ENCODE assay signal across 15 cellular contexts in the genomic region with DNA sequence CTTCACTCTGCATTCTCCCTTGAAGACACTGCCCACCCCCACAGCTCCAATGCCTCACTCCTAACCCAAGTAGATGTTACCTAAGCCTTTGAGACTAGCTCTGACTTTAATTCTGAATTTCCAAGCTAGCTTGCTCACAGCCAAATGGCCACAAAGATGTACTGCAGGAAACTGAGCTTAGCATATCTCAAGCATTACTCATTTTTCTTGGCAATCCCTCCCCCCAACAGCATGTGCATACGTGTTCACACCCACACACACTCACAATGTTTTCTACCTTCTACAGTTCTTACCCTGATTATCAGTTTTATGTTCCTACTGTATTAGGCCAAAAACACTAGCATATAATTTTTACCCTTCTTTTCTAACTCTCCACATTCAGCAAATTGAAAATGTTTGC. TPM values are rescaled to one million over a fixed set of nuclear protein-coding genes. Genes with fewer than 3 reads are reported as not detected.
DNase-seq lines count a peak whose midpoint lies in the region; ATAC-seq and TF ChIP-seq lines count a peak whose summit lies in the region.
"Had no signal": no experiment of that assay in that cellular context is flagged by ENCODE, and none has a peak within 500 bp of the region (broad histone marks: within the 10 kb centered on the region; RNA-seq: fewer than 3 reads in every experiment).

No MANE protein-coding gene starts in this region.

- H3K4me2 ChIP-seq in mesenchymal stem cell (ENCODE audit: low read length, poor library complexity, severe bottlenecking): no peak overlapping the region

- H2BK12ac ChIP-seq in mesenchymal stem cell (ENCODE audit: low read length in 2 of 2): no peak overlapping the region

- no peak overlapping the region for H2BK15ac ChIP-seq in mesenchymal stem cell (ENCODE audit: low read depth, poor library complexity, severe bottlenecking)

- peak overlapping the region; percentile 61 for H4K91ac ChIP-seq in mesenchymal stem cell (ENCODE audit: low read length)

- no peak overlapping the region for H2BK5ac ChIP-seq in mesenchymal stem cell (ENCODE audit: low read depth, low read length, poor library complexity, severe bottlenecking)

- H2BK120ac ChIP-seq in mesenchymal stem cell (ENCODE audit: low read depth, low read length): no peak overlapping the region

- DNase-seq in EL (peak; percentile 81), NCI-H69 (lab: John Stamatoyannopoulos, UW) (peak; percentile 24), endothelial cell (ENCODE audit: low spot score) (no peak), mesenchymal stem cell (peak; percentile 76), Peyer's patch (no peak)
- DNase-seq in activated CD8-positive, alpha-beta memory T cell treated with anti-CD3 and anti-CD28 coated beads, Interleukin-2, amount 50 U/mL, for 4 hours: no peak
- DNase-seq: activated CD4-positive, alpha-beta T cell treated with anti-CD3 and anti-CD28 coated beads, Interleukin-2, amount 50 U/mL, for 1 hour; activated naive CD4-positive, alpha-beta T cell treated with Interleukin-2 at 50 U/mL for 16 hours; COR-L47; spleen; stimulated activated CD8-positive, alpha-beta memory T cell treated with anti-CD3 and anti-CD28 coated beads, Interleukin-4, amount 100 ng/mL, for 48 hours had no signal

- H4K8ac ChIP-seq in mesenchymal stem cell (ENCODE audit: low read length): peak overlapping the region; percentile 37

- no peaks in the 10 kb centered on the region for H3K79me1 ChIP-seq in mesenchymal stem cell (replicated peaks; ENCODE audit: low read length, poor library complexity, severe bottlenecking)

- H3K4me1 Mint-ChIP-seq in endothelial cell (ENCODE audit: unreplicated experiment): peaks cover 5% of the 10 kb centered on the region
- H3K4me1 Mint-ChIP-seq in activated T-helper 17 cell treated with anti-CD3 and anti-CD28 coated beads, Interleukin-2, amount 50 U/mL, for 72 hours: no peaks in the 10 kb centered on the region

- H3K4me3 Mint-ChIP-seq in endothelial cell (ENCODE audit: unreplicated experiment): no peak overlapping the region
- no peak overlapping the region for H3K4me3 Mint-ChIP-seq in activated T-helper 17 cell treated with anti-CD3 and anti-CD28 coated beads, Interleukin-2, amount 50 U/mL, for 72 hours
- H3K4me3 Mint-ChIP-seq: dendritic cell treated with granulocyte-macrophage colony-stimulating factor and Interleukin-4, amounts not matched to agents 40 ng/mL and 50 ng/mL, for 4 days had no signal

- H3K27ac Mint-ChIP-seq in endothelial cell (ENCODE audit: unreplicated experiment): no peak overlapping the region
- H3K27ac Mint-ChIP-seq in activated T-helper 17 cell treated with anti-CD3 and anti-CD28 coated beads, Interleukin-2, amount 50 U/mL, for 72 hours: no peak overlapping the region
- H3K27ac Mint-ChIP-seq: dendritic cell treated with granulocyte-macrophage colony-stimulating factor and Interleukin-4, amounts not matched to agents 40 ng/mL and 50 ng/mL, for 4 days had no signal

- TF ChIP-seq POLR2A in Peyer's patch (IDR thresholded peaks at IDR 0.05): no peak

- H3K36me3 ChIP-seq in mesenchymal stem cell (ENCODE audit: control insufficient read depth in 1 of 2, insufficient read depth in 2 of 2, low read depth in 1 of 2, low read length in 2 of 2) (no peaks in the 10 kb centered on the region), Peyer's patch (no peaks in the 10 kb centered on the region)
- H3K36me3 ChIP-seq: spleen, vagina had no signal

- H2AFZ ChIP-seq in mesenchymal stem cell (ENCODE audit: low read depth, low read length): no peak overlapping the region

- H3K4me3 ChIP-seq in mesenchymal stem cell (ENCODE audit: insufficient read depth in 1 of 2, low read depth in 1 of 2, low read length in 2 of 2) (no peak overlapping the region), Peyer's patch (no peak overlapping the region)
- H3K4me3 ChIP-seq: spleen, vagina had no signal

- H3K4ac ChIP-seq in mesenchymal stem cell (ENCODE audit: low read depth in 1 of 2, low read length in 2 of 2): no peak overlapping the region

- H3K14ac ChIP-seq in mesenchymal stem cell (ENCODE audit: low read length in 2 of 2): no peak overlapping the region

- 3% methylated on average over 1 of the region's 1 CpG for WGBS in mesenchymal stem cell

- no peaks in the 10 kb centered on the region for H3K27me3 ChIP-seq in mesenchymal stem cell (ENCODE audit: control insufficient read depth in 1 of 2, insufficient read depth in 1 of 2, low read length in 2 of 2)
- H3K27me3 ChIP-seq in Peyer's patch: no peaks in the 10 kb centered on the region
- H3K27me3 ChIP-seq: spleen, vagina had no signal

- no peak overlapping the region for H3K9ac ChIP-seq in mesenchymal stem cell (ENCODE audit: low read length)

- no peaks in the 10 kb centered on the region for H3K4me1 ChIP-seq in mesenchymal stem cell (ENCODE audit: control insufficient read depth, insufficient read depth, low read depth, low read length)
- H3K4me1 ChIP-seq in Peyer's patch: no peaks in the 10 kb centered on the region
- H3K4me1 ChIP-seq: spleen, vagina had no signal

- no peak overlapping the region for H3K23ac ChIP-seq in mesenchymal stem cell (ENCODE audit: low read length in 2 of 2)

- H3K18ac ChIP-seq in mesenchymal stem cell (ENCODE audit: low read depth in 1 of 2, low read length in 2 of 2): no peak overlapping the region

- H3K9me3 ChIP-seq in mesenchymal stem cell (ENCODE audit: control insufficient read depth, low read length): peaks cover 3% of the 10 kb centered on the region
- no peaks in the 10 kb centered on the region for H3K9me3 ChIP-seq in Peyer's patch
- H3K9me3 ChIP-seq: vagina had no signal

- no peaks in the 10 kb centered on the region for H3K36me3 Mint-ChIP-seq in endothelial cell (ENCODE audit: low read depth, unreplicated experiment)
- H3K36me3 Mint-ChIP-seq in activated T-helper 17 cell treated with anti-CD3 and anti-CD28 coated beads, Interleukin-2, amount 50 U/mL, for 72 hours (ENCODE audit: low read depth): no peaks in the 10 kb centered on the region

- H3K27ac ChIP-seq in mesenchymal stem cell (ENCODE audit: low read length, poor library complexity, severe bottlenecking) (no peak overlapping the region), Peyer's patch (no peak overlapping the region)
- H3K27ac ChIP-seq: spleen, vagina had no signal

- ATAC-seq in HG03196 (IDR thresholded peaks at IDR 0.05; ENCODE audit: unreplicated experiment): no peak
- ATAC-seq in activated T-helper 17 cell treated with anti-CD3 and anti-CD28 coated beads, Interleukin-2, amount 50 U/mL, for 72 hours (replicated peaks): no peak

- no peaks in the 10 kb centered on the region for H3K27me3 Mint-ChIP-seq in endothelial cell (ENCODE audit: unreplicated experiment)
- peaks cover 14% of the 10 kb centered on the region for H3K27me3 Mint-ChIP-seq in activated T-helper 17 cell treated with anti-CD3 and anti-CD28 coated beads, Interleukin-2, amount 50 U/mL, for 72 hours
- H3K27me3 Mint-ChIP-seq: dendritic cell treated with granulocyte-macrophage colony-stimulating factor and Interleukin-4, amounts not matched to agents 40 ng/mL and 50 ng/mL, for 4 days had no signal

- H3K9me3 Mint-ChIP-seq in endothelial cell (ENCODE audit: unreplicated experiment): no peaks in the 10 kb centered on the region
- H3K9me3 Mint-ChIP-seq in activated T-helper 17 cell treated with anti-CD3 and anti-CD28 coated beads, Interleukin-2, amount 50 U/mL, for 72 hours: peaks cover 8% of the 10 kb centered on the region

- TF ChIP-seq CTCF in endothelial cell (IDR thresholded peaks at IDR 0.05; ENCODE audit: unreplicated experiment) (peak; percentile 17), Peyer's patch (IDR thresholded peaks at IDR 0.05) (no peak)

- H2AK5ac ChIP-seq in mesenchymal stem cell (ENCODE audit: low read length, severe bottlenecking): no peak overlapping the region

RNA-seq across cellular contexts. Expression of a gene that starts 13.7 kb away (rescaled TPM):
- total RNA-seq in endothelial cell (ENCODE audit: unreplicated experiment): 21.9 TPM
- polyA plus RNA-seq in mesenchymal stem cell (2013, experiment 1 of 2): 11.6 TPM
- polyA plus RNA-seq in mesenchymal stem cell (2013, experiment 2 of 2): 10.7 TPM
- not detected for total RNA-seq in activated T-helper 17 cell treated with anti-CD3 and anti-CD28 coated beads, Interleukin-2, amount 50 U/mL, for 72 hours
- total RNA-seq in Peyer's patch: 1 to 10 TPM in 1 of 4 donors, not detected in 3; 1.7 TPM
- total RNA-seq: vagina had no signal

Comparison
In these comparisons a context has a peak if more than half of its experiments do, and no peak if none do; other contexts are left out.
1. DNase-seq: peak in EL (single experiment), NCI-H69 (single experiment) and mesenchymal stem cell (single experiment); none in endothelial cell (single experiment), Peyer's patch (0 of 3) and activated CD8-positive, alpha-beta memory T cell treated with anti-CD3 and anti-CD28 coated beads, Interleukin-2, amount 50 U/mL, for 4 hours (single experiment).